Comparison of ENCODE assay signal across 8 cellular contexts in genomic region chr1:23790696-23791433, GRCh38. TPM values are rescaled to one million over a fixed set of nuclear protein-coding genes. Genes with fewer than 3 reads are reported as not detected.
DNase-seq lines count a peak whose midpoint lies in the region; ATAC-seq, FAIRE-seq and TF ChIP-seq lines count a peak whose summit lies in the region.

TSS of gene LYPLA2 (plus strand) at chr1:23791145. CDS start at chr1:23792683, 1,538 bp downstream.

- DNase-seq in A673 (ENCODE audit: low spot score) (peak; percentile 95), NCI-H345 treated with DMSO at 0.1 percent for 48 hours (lab: John Stamatoyannopoulos, UW; ENCODE audit: unreplicated experiment) (peak; percentile 78), cerebellar cortex (ENCODE audit: low spot score) (peak; percentile 94), kidney (peak; percentile 98)
- DNase-seq in activated CD4-positive, alpha-beta T cell treated with anti-CD3 and anti-CD28 coated beads for 1 hour: peak; percentile 74
- peak; percentile 72 to 78 for DNase-seq in stimulated activated CD4-positive, alpha-beta T cell treated with anti-CD3 and anti-CD28 coated beads, Interleukin-15, amount 100 ng/mL, for 1 hour (ENCODE audit: low read depth in 1 of 2, low spot score in 1 of 2)

- no peak for FAIRE-seq in kidney (lab: Jason Lieb, UNC)

- H3K4me1 ChIP-seq in A673 (ENCODE audit: insufficient read depth, low read length, poor library complexity, severe bottlenecking) (peaks cover 22% of the 10 kb centered on the region), kidney (ENCODE audit: control insufficient read depth in 1 of 2, insufficient read depth in 1 of 2, low read depth in 1 of 2, low read length in 2 of 2) (peaks cover 5 to 26% of the 10 kb centered on the region in 2 donors)

- CTCF ChIA-PET in A673 (lab: Charles Lee): interaction anchor here (0.6 to 0.7 kb wide), 2 partner anchors 159 to 422 kb away, joined by 3 to 10 read pairs; no protein-coding TSS in a partner anchor

- H3K36me3 ChIP-seq in A673 (ENCODE audit: insufficient read depth, low read length, poor library complexity, severe bottlenecking): peaks cover 28% of the 10 kb centered on the region
- peaks cover 12 to 20% of the 10 kb centered on the region in 2 donors for H3K36me3 ChIP-seq in kidney (ENCODE audit: control insufficient read depth in 1 of 2, insufficient read depth in 2 of 2, low read length in 2 of 2)

- H3K27me3 ChIP-seq in A673 (replicated peaks; ENCODE audit: insufficient read depth, low read depth, low read length, poor library complexity): no peaks in the 10 kb centered on the region

- no peaks in the 10 kb centered on the region for H3K9me3 ChIP-seq in A673 (ENCODE audit: low read depth, low read length, poor library complexity, severe bottlenecking)
- no peaks in the 10 kb centered on the region for H3K9me3 ChIP-seq in kidney (ENCODE audit: control insufficient read depth in 1 of 2, low read length in 2 of 2)

- peak within 1 kb of the TSS; percentile 59 for H3K27ac ChIP-seq in A673 (ENCODE audit: low read depth, low read length, poor library complexity, severe bottlenecking)
- H3K27ac ChIP-seq in kidney (ENCODE audit: low read depth in 2 of 2, low read length in 2 of 2): peak within 1 kb of the TSS; percentile 29 to 69

- no TSS peak for BruUV-seq in A673 (replicated peaks; lab: Mats Ljungman, UMichigan)

- POLR2A ChIA-PET in A673 (lab: Charles Lee; ENCODE audit: low non-redundant PET): interaction anchor here (0.5 kb wide), 1 partner anchor 33 kb away, joined by 5 read pairs; no protein-coding TSS in a partner anchor

- ATAC-seq in HG03103 (IDR thresholded peaks at IDR 0.05; ENCODE audit: low read depth, unreplicated experiment): peak; percentile 80

- intact Hi-C loops in A673 (cut with micrococcal nuclease; ENCODE audit: unreplicated experiment) (no loop called here), kidney (cut with DNase I) (no loop called here)

- peak within 1 kb of the TSS; percentile 86 for H3K4me3 ChIP-seq in A673 (ENCODE audit: low read depth, low read length, poor library complexity, severe bottlenecking)
- peak within 1 kb of the TSS; percentile 93 to 94 for H3K4me3 ChIP-seq in kidney (ENCODE audit: low read length in 2 of 2)

- no peak for TF ChIP-seq CTCF in A673 (conservative IDR thresholded peaks at IDR 0.05; ENCODE audit: low read depth, low read length)
- TF ChIP-seq CTCF in kidney (IDR thresholded peaks at IDR 0.05; ENCODE audit: borderline replicate concordance, extremely low read depth, insufficient read depth): no peak

- TF ChIP-seq POLR2A in GM18526 (IDR thresholded peaks at IDR 0.05; ENCODE audit: extremely low read depth, insufficient read length): peak; percentile 73

- peak within 1 kb of the TSS; percentile 73 to 82 for H3K9ac ChIP-seq in kidney (ENCODE audit: low read length in 2 of 2)

RNA-seq across cellular contexts. Expression of gene LYPLA2, which starts in this region (rescaled TPM):
- total RNA-seq in A673 (2021): 54.5 and 66.2 TPM in 2 replicates
- 71.3 TPM for total RNA-seq in kidney
- polyA plus RNA-seq in kidney (ENCODE audit: insufficient read depth, low read depth, low replicate concordance): 133 TPM

Comparison
In these comparisons a context has a peak if more than half of its experiments do, and no peak if none do; other contexts are left out.
1. Peak in every context shown above with its lines: DNase-seq, ATAC-seq, H3K4me3 ChIP-seq and H3K27ac ChIP-seq.